Comparison of ENCODE assay signal across 25 cellular contexts in genomic region chr21:32378956-32379355, GRCh38. TPM values are rescaled to one million over a fixed set of nuclear protein-coding genes. Genes with fewer than 3 reads are reported as not detected.
DNase-seq lines count a peak whose midpoint lies in the region; ATAC-seq and TF ChIP-seq lines count a peak whose summit lies in the region.
"Had no signal": no experiment of that assay in that cellular context is flagged by ENCODE, and none has a peak within 500 bp of the region (broad histone marks: within the 10 kb centered on the region; RNA-seq: fewer than 3 reads in every experiment).

No MANE protein-coding gene starts in this region.

- H3K9me3 Mint-ChIP-seq in neural crest cell, result no peaks in the 10 kb centered on the region
- H3K9me3 Mint-ChIP-seq: activated CD4-positive, alpha-beta memory T cell treated with anti-CD3 and anti-CD28 coated beads for 36 hours; neural progenitor cell; stimulated activated effector memory CD8-positive, alpha-beta T cell treated with anti-CD3 and anti-CD28 coated beads, Interleukin-12 subunit alpha, Interleukin-12 subunit beta, amount 100 ng/mL, for 72 hours; T-helper 2 cell treated with Interferon-gamma antibody and Interleukin-4, amounts not matched to agents 5 μg/mL and 100 μg/mL, for 36 hours; WTC11 had no signal

- H3K4me3 Mint-ChIP-seq in neural crest cell, result no peak overlapping the region
- H3K4me3 Mint-ChIP-seq: activated CD4-positive, alpha-beta memory T cell treated with anti-CD3 and anti-CD28 coated beads for 36 hours; activated naive CD8-positive, alpha-beta T cell; neural progenitor cell; stimulated activated effector memory CD8-positive, alpha-beta T cell treated with anti-CD3 and anti-CD28 coated beads, Interleukin-12 subunit alpha, Interleukin-12 subunit beta, amount 100 ng/mL, for 72 hours; T-helper 2 cell treated with Interferon-gamma antibody and Interleukin-4, amounts not matched to agents 5 μg/mL and 100 μg/mL, for 36 hours; WTC11 had no signal

- no peaks in the 10 kb centered on the region for H3K79me2 ChIP-seq in OCI-LY7 (ENCODE audit: insufficient read depth, low read depth, low read length)

- peak overlapping the region; percentile 86 to 89 for H3K27ac ChIP-seq in aorta (ENCODE audit: low read depth in 1 of 2, low read length in 2 of 2)
- H3K27ac ChIP-seq in OCI-LY7 (ENCODE audit: low read depth, low read length, poor library complexity, severe bottlenecking), result no peak overlapping the region
- H3K27ac ChIP-seq: BLaER1 treated with 17β-estradiol and CSF1 and Interleukin-3, amounts not matched to agents 10 nM and 100 nM; body of pancreas; foreskin keratinocyte; neural progenitor cell; PC-9 had no signal

- H3K4me1 Mint-ChIP-seq in neural crest cell, result peaks cover 10% of the 10 kb centered on the region
- H3K4me1 Mint-ChIP-seq: neural progenitor cell; stimulated activated effector memory CD8-positive, alpha-beta T cell treated with anti-CD3 and anti-CD28 coated beads, Interleukin-12 subunit alpha, Interleukin-12 subunit beta, amount 100 ng/mL, for 72 hours; WTC11 had no signal

- H3K9me3 ChIP-seq in aorta (ENCODE audit: control insufficient read depth, low read length), result no peaks in the 10 kb centered on the region
- no peaks in the 10 kb centered on the region for H3K9me3 ChIP-seq in OCI-LY7 (ENCODE audit: low read length)
- H3K9me3 ChIP-seq: BLaER1 treated with 17β-estradiol and CSF1 and Interleukin-3, amounts not matched to agents 10 nM and 100 nM; body of pancreas; transverse colon had no signal

- no peak for ATAC-seq in aorta (ENCODE audit: low FRiP score)
- ATAC-seq: body of pancreas; foreskin keratinocyte; stimulated activated effector memory CD8-positive, alpha-beta T cell treated with anti-CD3 and anti-CD28 coated beads, Interleukin-12 subunit alpha, Interleukin-12 subunit beta, amount 100 ng/mL, for 72 hours; WTC11 had no signal

- no peaks in the 10 kb centered on the region for H3K27me3 Mint-ChIP-seq in neural crest cell (ENCODE audit: low read depth)
- H3K27me3 Mint-ChIP-seq: activated CD4-positive, alpha-beta memory T cell treated with anti-CD3 and anti-CD28 coated beads for 36 hours; activated naive CD8-positive, alpha-beta T cell had no signal

- H3K36me3 ChIP-seq in aorta (ENCODE audit: control insufficient read depth in 1 of 2, insufficient read depth in 2 of 2, low read length in 1 of 2) (peaks cover 2 to 3% of the 10 kb centered on the region in 2 donors), OCI-LY7 (ENCODE audit: insufficient read depth, low read length) (peaks cover 100% of the 10 kb centered on the region)

- H3K36me3 Mint-ChIP-seq in neural crest cell (ENCODE audit: low read depth), result peaks cover 5% of the 10 kb centered on the region

- peak overlapping the region; percentile 70 for H3K27ac Mint-ChIP-seq in neural crest cell (ENCODE audit: unreplicated experiment)
- H3K27ac Mint-ChIP-seq: activated CD4-positive, alpha-beta memory T cell treated with anti-CD3 and anti-CD28 coated beads for 36 hours; activated naive CD8-positive, alpha-beta T cell; neural progenitor cell; stimulated activated effector memory CD8-positive, alpha-beta T cell treated with anti-CD3 and anti-CD28 coated beads, Interleukin-12 subunit alpha, Interleukin-12 subunit beta, amount 100 ng/mL, for 72 hours; WTC11 had no signal

- peaks cover 0 to 5% of the 10 kb centered on the region in 2 donors for H3K4me1 ChIP-seq in aorta (ENCODE audit: control insufficient read depth in 1 of 2, insufficient read depth in 2 of 2, low read length in 2 of 2)
- H3K4me1 ChIP-seq in OCI-LY7 (ENCODE audit: insufficient read depth, low read length, poor library complexity, severe bottlenecking), result no peaks in the 10 kb centered on the region
- H3K4me1 ChIP-seq: body of pancreas, neural progenitor cell, transverse colon had no signal

- H3K27me3 ChIP-seq in aorta (ENCODE audit: control insufficient read depth in 1 of 2, insufficient read depth in 2 of 2, low read length in 1 of 2), result no peaks in the 10 kb centered on the region
- H3K27me3 ChIP-seq: BLaER1 treated with 17β-estradiol and CSF1 and Interleukin-3, amounts not matched to agents 10 nM and 100 nM; body of pancreas; foreskin keratinocyte; neural progenitor cell; transverse colon had no signal

- no TSS peak for BruUV-seq in OCI-LY7 (replicated peaks; lab: Mats Ljungman, UMichigan)

- TF ChIP-seq CTCF in neural crest cell (conservative IDR thresholded peaks at IDR 0.05) (no peak), OCI-LY7 (conservative IDR thresholded peaks at IDR 0.05; ENCODE audit: low read length) (no peak)

- intact Hi-C loops in aorta (cut with DNase I), result no loop called here
- intact Hi-C loops in OCI-LY7 (cut with micrococcal nuclease; ENCODE audit: unreplicated experiment), result no loop called here

- no peaks in the 10 kb centered on the region; the same call in none of the 2 replicates for H4K20me1 ChIP-seq in OCI-LY7 (ENCODE audit: insufficient read depth, low read length)

- POLR2A ChIA-PET in OCI-LY7 (lab: Charles Lee), result interaction anchor here (0.5 kb wide), 1 partner anchor 667 kb away, joined by 4 read pairs; no protein-coding TSS in a partner anchor

- DNase-seq in activated effector memory CD4-positive, alpha-beta T cell treated with anti-CD3 and anti-CD28 coated beads, Interleukin-2, amount 50 U/mL, for 16 hours, result peak; percentile 43
- DNase-seq in activated effector memory CD4-positive, alpha-beta T cell treated with Interleukin-2 at 50 U/mL for 16 hours, result no peak
- DNase-seq in fibroblast of peridontal ligament (ENCODE audit: extremely low read depth) (peak; percentile 10), neural crest cell (ENCODE audit: low read depth, low spot score) (no peak), aorta (no peak), OCI-LY7 (ENCODE audit: low spot score) (no peak), H4 (ENCODE audit: low spot score) (no peak), superior temporal gyrus (ENCODE audit: extremely low spot score) (no peak)
- DNase-seq: 8988T; activated CD4-positive, alpha-beta memory T cell treated with anti-CD3 and anti-CD28 coated beads for 36 hours; body of pancreas; foreskin keratinocyte; kidney glomerular epithelial cell; MM.1S; NCI-H1694 treated with DMSO at 0.1 percent for 48 hours; NCI-H774; PC-9; transverse colon had no signal

- no peaks in the 10 kb centered on the region for H3K9me2 ChIP-seq in OCI-LY7 (ENCODE audit: insufficient read depth, low read length)

- no peak overlapping the region for H3K4me2 ChIP-seq in OCI-LY7 (ENCODE audit: low read length)
- H3K4me2 ChIP-seq: BLaER1 treated with 17β-estradiol and CSF1 and Interleukin-3, amounts not matched to agents 10 nM and 100 nM; neural progenitor cell; PC-9 had no signal

- 37 to 44% methylated on average over 5 of the region's 5 CpGs for WGBS in aorta, 2 donors

- CTCF ChIA-PET in OCI-LY7 (lab: Charles Lee; ENCODE audit: unreplicated experiment), result no interaction called here

- no peak overlapping the region for H3K4me3 ChIP-seq in aorta (ENCODE audit: low read length in 2 of 2)
- H3K4me3 ChIP-seq in OCI-LY7 (ENCODE audit: low read depth, low read length, poor library complexity, severe bottlenecking), result no peak overlapping the region
- H3K4me3 ChIP-seq: BLaER1 treated with 17β-estradiol and CSF1 and Interleukin-3, amounts not matched to agents 10 nM and 100 nM; body of pancreas; coronary artery; neural progenitor cell; PC-9; transverse colon had no signal

- H2AFZ ChIP-seq in OCI-LY7 (ENCODE audit: low read length), result no peak overlapping the region
- H2AFZ ChIP-seq: neural progenitor cell, PC-9 had no signal

RNA-seq across cellular contexts. Expression of gene URB1, which starts 13.9 kb away (rescaled TPM):
- total RNA-seq in neural crest cell (22.2 and 23.1 TPM in 2 replicates), aorta (10 to 100 TPM; 21.2 to 34.2 TPM), OCI-LY7 (2022) (23.4 and 25.4 TPM in 2 replicates)
- 1 to 10 TPM; 2.0 to 4.7 TPM for polyA plus RNA-seq in aorta
- total RNA-seq in OCI-LY7 (2014; rRNA removed; shearing (Covaris generic)), result 19.4 and 20.8 TPM in 2 replicates
- total RNA-seq in H4 (2014; rRNA removed; shearing (Covaris generic)), result 7.3 and 9.8 TPM in 2 replicates

RNA-seq across cellular contexts. Expression of gene EVA1C, which starts 33.5 kb away (rescaled TPM):
- total RNA-seq in neural crest cell (not detected in 2 replicates), aorta (10 to 100 TPM; 48.6 to 72.6 TPM), OCI-LY7 (2022) (not detected in 2 replicates)
- polyA plus RNA-seq in aorta, result 100 to 1,000 TPM in 1 of 2 donors, 10 to 100 TPM in 1; 40.9 to 105 TPM
- not detected in 2 replicates for total RNA-seq in OCI-LY7 (2014; rRNA removed; shearing (Covaris generic))
- total RNA-seq in H4 (2014; rRNA removed; shearing (Covaris generic)), result 3.8 and 7.9 TPM in 2 replicates

Comparison
In these comparisons a context has a peak if more than half of its experiments do, and no peak if none do; other contexts are left out.
1. DNase-seq: peak in activated effector memory CD4-positive, alpha-beta T cell treated with anti-CD3 and anti-CD28 coated beads, Interleukin-2, amount 50 U/mL, for 16 hours (single experiment) and fibroblast of peridontal ligament (single experiment); none in activated effector memory CD4-positive, alpha-beta T cell treated with Interleukin-2 at 50 U/mL for 16 hours (single experiment), neural crest cell (single experiment), aorta (0 of 2), OCI-LY7 (single experiment), H4 (single experiment) and superior temporal gyrus (single experiment).